1 cellular context compared by ENCODE assay signal in genomic region chr3:122383915-122384697, GRCh38.
A peak's percentile ranks its signal among the peaks of the same experiment; 100 is the strongest.
TF ChIP-seq lines count a peak whose summit lies in the region.

A gene with protein sequence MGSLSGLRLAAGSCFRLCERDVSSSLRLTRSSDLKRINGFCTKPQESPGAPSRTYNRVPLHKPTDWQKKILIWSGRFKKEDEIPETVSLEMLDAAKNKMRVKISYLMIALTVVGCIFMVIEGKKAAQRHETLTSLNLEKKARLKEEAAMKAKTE (plus strand): TSS chr3:122384182. CDS start chr3:122384266, 84 bp downstream.

TF ChIP-seq in K562, 482 proteins besides CTCF, POLR2A, EP300 and RAD21 (continued from another document and continues in another):
- TF ChIP-seq, protein P1, sequence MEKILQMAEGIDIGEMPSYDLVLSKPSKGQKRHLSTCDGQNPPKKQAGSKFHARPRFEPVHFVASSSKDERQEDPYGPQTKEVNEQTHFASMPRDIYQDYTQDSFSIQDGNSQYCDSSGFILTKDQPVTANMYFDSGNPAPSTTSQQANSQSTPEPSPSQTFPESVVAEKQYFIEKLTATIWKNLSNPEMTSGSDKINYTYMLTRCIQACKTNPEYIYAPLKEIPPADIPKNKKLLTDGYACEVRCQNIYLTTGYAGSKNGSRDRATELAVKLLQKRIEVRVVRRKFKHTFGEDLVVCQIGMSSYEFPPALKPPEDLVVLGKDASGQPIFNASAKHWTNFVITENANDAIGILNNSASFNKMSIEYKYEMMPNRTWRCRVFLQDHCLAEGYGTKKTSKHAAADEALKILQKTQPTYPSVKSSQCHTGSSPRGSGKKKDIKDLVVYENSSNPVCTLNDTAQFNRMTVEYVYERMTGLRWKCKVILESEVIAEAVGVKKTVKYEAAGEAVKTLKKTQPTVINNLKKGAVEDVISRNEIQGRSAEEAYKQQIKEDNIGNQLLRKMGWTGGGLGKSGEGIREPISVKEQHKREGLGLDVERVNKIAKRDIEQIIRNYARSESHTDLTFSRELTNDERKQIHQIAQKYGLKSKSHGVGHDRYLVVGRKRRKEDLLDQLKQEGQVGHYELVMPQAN (IDR thresholded peaks at IDR 0.05; ENCODE audit: borderline replicate concordance) = 0 out of 2 replicates have a peak, but pooled peaks have one; percentile 43
- peak; percentile 60; the same call in 1 of the 2 replicates for TF ChIP-seq SIN3B (IDR thresholded peaks at IDR 0.05; ENCODE audit: low read depth)
- TF ChIP-seq SREBF2 (CRISPR knock-in tag; IDR thresholded peaks at IDR 0.05) = no peak
- 0 out of 2 replicates have a peak, but pooled peaks have one; percentile 6 for TF ChIP-seq ZKSCAN1 (IDR thresholded peaks at IDR 0.05; ENCODE audit: low read depth, low read length)
- TF ChIP-seq, protein P2, sequence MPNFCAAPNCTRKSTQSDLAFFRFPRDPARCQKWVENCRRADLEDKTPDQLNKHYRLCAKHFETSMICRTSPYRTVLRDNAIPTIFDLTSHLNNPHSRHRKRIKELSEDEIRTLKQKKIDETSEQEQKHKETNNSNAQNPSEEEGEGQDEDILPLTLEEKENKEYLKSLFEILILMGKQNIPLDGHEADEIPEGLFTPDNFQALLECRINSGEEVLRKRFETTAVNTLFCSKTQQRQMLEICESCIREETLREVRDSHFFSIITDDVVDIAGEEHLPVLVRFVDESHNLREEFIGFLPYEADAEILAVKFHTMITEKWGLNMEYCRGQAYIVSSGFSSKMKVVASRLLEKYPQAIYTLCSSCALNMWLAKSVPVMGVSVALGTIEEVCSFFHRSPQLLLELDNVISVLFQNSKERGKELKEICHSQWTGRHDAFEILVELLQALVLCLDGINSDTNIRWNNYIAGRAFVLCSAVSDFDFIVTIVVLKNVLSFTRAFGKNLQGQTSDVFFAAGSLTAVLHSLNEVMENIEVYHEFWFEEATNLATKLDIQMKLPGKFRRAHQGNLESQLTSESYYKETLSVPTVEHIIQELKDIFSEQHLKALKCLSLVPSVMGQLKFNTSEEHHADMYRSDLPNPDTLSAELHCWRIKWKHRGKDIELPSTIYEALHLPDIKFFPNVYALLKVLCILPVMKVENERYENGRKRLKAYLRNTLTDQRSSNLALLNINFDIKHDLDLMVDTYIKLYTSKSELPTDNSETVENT (CRISPR knock-in tag; IDR thresholded peaks at IDR 0.05) = peak; percentile 59; the same call in 1 of the 2 replicates
- TF ChIP-seq CCAR2 (IDR thresholded peaks at IDR 0.05; ENCODE audit: low read depth, low read length) = no peak
- TF ChIP-seq IRF2 (CRISPR knock-in tag; IDR thresholded peaks at IDR 0.05) = no peak
- no peak for TF ChIP-seq ATF6 (CRISPR knock-in tag; IDR thresholded peaks at IDR 0.05)
- no peak for TF ChIP-seq ETV6 (IDR thresholded peaks at IDR 0.05; ENCODE audit: borderline replicate concordance in 1 of 2, low read depth in 2 of 2, low read length in 1 of 2)
- TF ChIP-seq ETV6 (CRISPR knock-in tag; IDR thresholded peaks at IDR 0.05; ENCODE audit: borderline replicate concordance) = no peak
- peak; percentile 51 for TF ChIP-seq POLR2B (IDR thresholded peaks at IDR 0.05; ENCODE audit: low read depth, partially characterized antibody)
- no peak for TF ChIP-seq PTTG1 (tag; IDR thresholded peaks at IDR 0.05; ENCODE audit: low read depth)
- TF ChIP-seq, protein P3, sequence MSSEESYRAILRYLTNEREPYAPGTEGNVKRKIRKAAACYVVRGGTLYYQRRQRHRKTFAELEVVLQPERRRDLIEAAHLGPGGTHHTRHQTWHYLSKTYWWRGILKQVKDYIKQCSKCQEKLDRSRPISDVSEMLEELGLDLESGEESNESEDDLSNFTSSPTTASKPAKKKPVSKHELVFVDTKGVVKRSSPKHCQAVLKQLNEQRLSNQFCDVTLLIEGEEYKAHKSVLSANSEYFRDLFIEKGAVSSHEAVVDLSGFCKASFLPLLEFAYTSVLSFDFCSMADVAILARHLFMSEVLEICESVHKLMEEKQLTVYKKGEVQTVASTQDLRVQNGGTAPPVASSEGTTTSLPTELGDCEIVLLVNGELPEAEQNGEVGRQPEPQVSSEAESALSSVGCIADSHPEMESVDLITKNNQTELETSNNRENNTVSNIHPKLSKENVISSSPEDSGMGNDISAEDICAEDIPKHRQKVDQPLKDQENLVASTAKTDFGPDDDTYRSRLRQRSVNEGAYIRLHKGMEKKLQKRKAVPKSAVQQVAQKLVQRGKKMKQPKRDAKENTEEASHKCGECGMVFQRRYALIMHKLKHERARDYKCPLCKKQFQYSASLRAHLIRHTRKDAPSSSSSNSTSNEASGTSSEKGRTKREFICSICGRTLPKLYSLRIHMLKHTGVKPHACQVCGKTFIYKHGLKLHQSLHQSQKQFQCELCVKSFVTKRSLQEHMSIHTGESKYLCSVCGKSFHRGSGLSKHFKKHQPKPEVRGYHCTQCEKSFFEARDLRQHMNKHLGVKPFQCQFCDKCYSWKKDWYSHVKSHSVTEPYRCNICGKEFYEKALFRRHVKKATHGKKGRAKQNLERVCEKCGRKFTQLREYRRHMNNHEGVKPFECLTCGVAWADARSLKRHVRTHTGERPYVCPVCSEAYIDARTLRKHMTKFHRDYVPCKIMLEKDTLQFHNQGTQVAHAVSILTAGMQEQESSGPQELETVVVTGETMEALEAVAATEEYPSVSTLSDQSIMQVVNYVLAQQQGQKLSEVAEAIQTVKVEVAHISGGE (CRISPR knock-in tag; IDR thresholded peaks at IDR 0.05) = 0 out of 6 replicates have a peak, but pooled peaks of 1 of the 3 experiments have one; percentile 17
- TF ChIP-seq ZNF561 (CRISPR knock-in tag; conservative IDR thresholded peaks at IDR 0.05) = no peak
- no peak for TF ChIP-seq ARID1B (IDR thresholded peaks at IDR 0.05)
- no peak for TF ChIP-seq ZNF644 (tag; IDR thresholded peaks at IDR 0.05; ENCODE audit: low read depth)
- no peak for TF ChIP-seq ZNF134 (CRISPR knock-in tag; conservative IDR thresholded peaks at IDR 0.05)
- TF ChIP-seq BCL6 (CRISPR knock-in tag; IDR thresholded peaks at IDR 0.05) = no peak
- peak; percentile 43 for TF ChIP-seq FIP1L1 (IDR thresholded peaks at IDR 0.05; ENCODE audit: low read depth, low read length, poor library complexity, severe bottlenecking)
- TF ChIP-seq MED1 (CRISPR knock-in tag; IDR thresholded peaks at IDR 0.05; ENCODE audit: borderline replicate concordance) = no peak
- TF ChIP-seq ATF1 (CRISPR knock-in tag; IDR thresholded peaks at IDR 0.05) = peak; percentile 55
- peak; percentile 84 for TF ChIP-seq ATF1 (tag; IDR thresholded peaks at IDR 0.05)
- TF ChIP-seq SMARCE1 (IDR thresholded peaks at IDR 0.05) = no peak
- no peak for TF ChIP-seq SRSF9 (IDR thresholded peaks at IDR 0.05; ENCODE audit: borderline replicate concordance, low read depth, low read length)
- TF ChIP-seq ZNF766 (CRISPR knock-in tag; conservative IDR thresholded peaks at IDR 0.05) = no peak
- no peak for TF ChIP-seq SNIP1 (IDR thresholded peaks at IDR 0.05; ENCODE audit: low read depth)
- no peak for TF ChIP-seq ELK1 (CRISPR knock-in tag; IDR thresholded peaks at IDR 0.05)
- TF ChIP-seq ZNF583 (CRISPR knock-in tag; IDR thresholded peaks at IDR 0.05) = no peak
- TF ChIP-seq ATF7 (IDR thresholded peaks at IDR 0.05) = peak; percentile 70; the same call in 1 of the 2 replicates
- TF ChIP-seq FOXA3 (CRISPR knock-in tag; conservative IDR thresholded peaks at IDR 0.05 in 1 of 2, IDR thresholded peaks at IDR 0.05 in 1 of 2) = no peak
- TF ChIP-seq FOXJ2 (tag; IDR thresholded peaks at IDR 0.05) = 0 out of 2 replicates have a peak, but pooled peaks have one; percentile 48
- TF ChIP-seq RNF219 (CRISPR knock-in tag; IDR thresholded peaks at IDR 0.05) = no peak
- no peak for TF ChIP-seq SREBF1 (IDR thresholded peaks at IDR 0.05; ENCODE audit: borderline replicate concordance, low read depth, low read length)
- TF ChIP-seq E2F6 (IDR thresholded peaks at IDR 0.05; ENCODE audit: borderline replicate concordance in 1 of 2, extremely low read depth in 1 of 2, insufficient read depth in 1 of 2, insufficient read length in 1 of 2, low read depth in 1 of 2, low read length in 1 of 2, poor library complexity in 1 of 2, severe bottlenecking in 1 of 2) = peak; percentile 68 to 81
- TF ChIP-seq, protein P4, sequence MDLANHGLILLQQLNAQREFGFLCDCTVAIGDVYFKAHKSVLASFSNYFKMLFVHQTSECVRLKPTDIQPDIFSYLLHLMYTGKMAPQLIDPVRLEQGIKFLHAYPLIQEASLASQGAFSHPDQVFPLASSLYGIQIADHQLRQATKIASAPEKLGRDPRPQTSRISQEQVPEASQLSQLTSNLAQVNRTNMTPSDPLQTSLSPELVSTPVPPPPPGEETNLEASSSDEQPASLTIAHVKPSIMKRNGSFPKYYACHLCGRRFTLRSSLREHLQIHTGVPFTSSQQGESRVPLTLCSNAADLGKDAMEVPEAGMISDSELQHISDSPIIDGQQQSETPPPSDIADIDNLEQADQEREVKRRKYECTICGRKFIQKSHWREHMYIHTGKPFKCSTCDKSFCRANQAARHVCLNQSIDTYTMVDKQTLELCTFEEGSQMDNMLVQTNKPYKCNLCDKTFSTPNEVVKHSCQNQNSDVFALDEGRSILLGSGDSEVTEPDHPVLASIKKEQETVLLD (IDR thresholded peaks at IDR 0.05) = peak; percentile 55; the same call in 1 of the 2 replicates
- TF ChIP-seq HMG20A (CRISPR knock-in tag; conservative IDR thresholded peaks at IDR 0.05) = no peak
- TF ChIP-seq ARID2 (IDR thresholded peaks at IDR 0.05) = no peak
- no peak for TF ChIP-seq MEF2A (IDR thresholded peaks at IDR 0.05; ENCODE audit: control insufficient read depth, low read depth, low read length)
- TF ChIP-seq, protein P5, sequence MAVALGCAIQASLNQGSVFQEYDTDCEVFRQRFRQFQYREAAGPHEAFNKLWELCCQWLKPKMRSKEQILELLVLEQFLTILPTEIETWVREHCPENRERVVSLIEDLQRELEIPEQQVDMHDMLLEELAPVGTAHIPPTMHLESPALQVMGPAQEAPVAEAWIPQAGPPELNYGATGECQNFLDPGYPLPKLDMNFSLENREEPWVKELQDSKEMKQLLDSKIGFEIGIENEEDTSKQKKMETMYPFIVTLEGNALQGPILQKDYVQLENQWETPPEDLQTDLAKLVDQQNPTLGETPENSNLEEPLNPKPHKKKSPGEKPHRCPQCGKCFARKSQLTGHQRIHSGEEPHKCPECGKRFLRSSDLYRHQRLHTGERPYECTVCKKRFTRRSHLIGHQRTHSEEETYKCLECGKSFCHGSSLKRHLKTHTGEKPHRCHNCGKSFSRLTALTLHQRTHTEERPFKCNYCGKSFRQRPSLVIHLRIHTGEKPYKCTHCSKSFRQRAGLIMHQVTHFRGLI (CRISPR knock-in tag; IDR thresholded peaks at IDR 0.05) = no peak
- peak; percentile 60; the same call in 1 of the 2 replicates for TF ChIP-seq EGR1 (conservative IDR thresholded peaks at IDR 0.05)
- no peak for TF ChIP-seq PCBP1 (IDR thresholded peaks at IDR 0.05; ENCODE audit: low read depth, low read length, poor library complexity, severe bottlenecking)
- TF ChIP-seq, protein P6, sequence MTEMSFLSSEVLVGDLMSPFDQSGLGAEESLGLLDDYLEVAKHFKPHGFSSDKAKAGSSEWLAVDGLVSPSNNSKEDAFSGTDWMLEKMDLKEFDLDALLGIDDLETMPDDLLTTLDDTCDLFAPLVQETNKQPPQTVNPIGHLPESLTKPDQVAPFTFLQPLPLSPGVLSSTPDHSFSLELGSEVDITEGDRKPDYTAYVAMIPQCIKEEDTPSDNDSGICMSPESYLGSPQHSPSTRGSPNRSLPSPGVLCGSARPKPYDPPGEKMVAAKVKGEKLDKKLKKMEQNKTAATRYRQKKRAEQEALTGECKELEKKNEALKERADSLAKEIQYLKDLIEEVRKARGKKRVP (CRISPR knock-in tag; IDR thresholded peaks at IDR 0.05) = no peak
- no peak for TF ChIP-seq TBL1XR1 (IDR thresholded peaks at IDR 0.05; ENCODE audit: low read length in 2 of 2)
- no peak for TF ChIP-seq TARDBP (IDR thresholded peaks at IDR 0.05)
